Comparison of ENCODE assay signal across 8 cellular contexts in the genomic region with DNA sequence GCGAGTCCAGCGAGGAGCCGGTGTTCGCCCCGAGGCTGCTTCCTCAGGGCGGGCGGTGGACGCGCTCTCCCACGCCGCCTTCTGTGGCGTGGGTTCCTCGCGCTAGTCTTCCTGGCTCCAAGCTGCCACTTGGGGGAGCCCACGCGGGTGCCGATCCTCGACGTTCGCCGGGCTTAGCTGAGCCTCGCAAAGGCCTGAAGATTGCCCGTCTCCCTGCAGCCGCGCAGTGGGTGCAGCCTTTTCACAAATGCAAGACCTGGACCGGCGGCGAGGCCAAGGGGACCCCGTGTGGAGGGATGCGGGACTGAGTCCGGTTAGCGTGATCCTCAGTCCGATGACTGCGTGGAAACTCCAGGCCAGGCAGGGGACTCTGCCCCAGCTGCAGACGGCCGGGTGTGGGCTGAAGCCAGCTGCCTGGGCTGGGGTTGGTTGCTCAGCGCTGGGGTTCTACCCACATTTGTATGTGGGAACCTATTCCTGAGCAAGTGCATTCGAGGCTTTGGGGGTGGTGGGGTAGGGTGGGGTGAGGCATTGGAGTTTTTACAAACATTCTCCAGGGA. TPM values are rescaled to one million over a fixed set of nuclear protein-coding genes. Genes with fewer than 3 reads are reported as not detected.
DNase-seq lines count a peak whose midpoint lies in the region; ATAC-seq and TF ChIP-seq lines count a peak whose summit lies in the region.

No MANE protein-coding gene starts in this region.

- H3K36me3 ChIP-seq in osteoblast (ENCODE audit: insufficient read depth, low read length), result no peaks in the 10 kb centered on the region

- no peaks in the 10 kb centered on the region for H3K9me3 ChIP-seq in osteoblast (ENCODE audit: low read depth, low read length)

- H2AFZ ChIP-seq in osteoblast (ENCODE audit: low read length), result peak overlapping the region; percentile 74

- H3K79me2 ChIP-seq in osteoblast (ENCODE audit: insufficient read depth, low read length), result peaks cover 12% of the 10 kb centered on the region

- peak; percentile 45 for DNase-seq in AG08395 (ENCODE audit: low spot score)
- no peak for DNase-seq in GM12864 (ENCODE audit: low read depth)
- DNase-seq in SW480 (ENCODE audit: low spot score), result peak; percentile 86
- no peak for DNase-seq in epithelial cell of proximal tubule (ENCODE audit: low read depth)
- DNase-seq in osteoblast (ENCODE audit: insufficient read length, low spot score, missing footprints), result peak; percentile 94
- DNase-seq in stimulated activated CD4-positive, alpha-beta T cell treated with anti-CD3 and anti-CD28 coated beads, Interleukin-15, amount 100 ng/mL, for 24 hours, result no peak
- DNase-seq in NCI-H2171 treated with DMSO at 0.1 percent for 48 hours (lab: John Stamatoyannopoulos, UW), result no peak

- peaks cover 18% of the 10 kb centered on the region for H3K4me1 ChIP-seq in osteoblast (ENCODE audit: insufficient read depth, low read length)

- H3K4me2 ChIP-seq in osteoblast (ENCODE audit: insufficient read depth, low read length), result peak overlapping the region; percentile 87

- H3K27me3 ChIP-seq in osteoblast (ENCODE audit: insufficient read depth, low read length), result no peaks in the 10 kb centered on the region

- no peaks in the 10 kb centered on the region for H4K20me1 ChIP-seq in osteoblast (ENCODE audit: insufficient read depth, low read length)

- ATAC-seq in HG03342 (IDR thresholded peaks at IDR 0.05; ENCODE audit: unreplicated experiment), result peak; percentile 25

- H3K27ac ChIP-seq in osteoblast (ENCODE audit: low read depth, low read length), result peak overlapping the region; percentile 66

- H3K4me3 ChIP-seq in GM12864 (ENCODE audit: low read depth, low read length), result peak overlapping the region; percentile 50
- peak overlapping the region; percentile 62 for H3K4me3 ChIP-seq in epithelial cell of proximal tubule (ENCODE audit: low read depth, low read length)
- peak overlapping the region; percentile 70 for H3K4me3 ChIP-seq in osteoblast (ENCODE audit: insufficient read depth, low read length)

- peak; percentile 38 for TF ChIP-seq CTCF in GM12864 (IDR thresholded peaks at IDR 0.05; ENCODE audit: low read depth, low read length, missing control alignments)
- peak; percentile 46 for TF ChIP-seq CTCF in epithelial cell of proximal tubule (conservative IDR thresholded peaks at IDR 0.05; ENCODE audit: low read depth, low read length)
- no peak for TF ChIP-seq CTCF in osteoblast (IDR thresholded peaks at IDR 0.05; ENCODE audit: extremely low read depth, low read depth, low read length)

RNA-seq across cellular contexts. Expression of a gene that starts 16.6 kb away (rescaled TPM):
- total RNA-seq in epithelial cell of proximal tubule (26.3 and 26.9 TPM in 2 replicates), osteoblast (38.4 and 39.8 TPM in 2 replicates)

RNA-seq across cellular contexts. Expression of a gene that starts 45.6 kb away (rescaled TPM):
- total RNA-seq in epithelial cell of proximal tubule, result not detected in 2 replicates
- not detected in 2 replicates for total RNA-seq in osteoblast

RNA-seq across cellular contexts. Expression of a gene that starts 48.2 kb away (rescaled TPM):
- total RNA-seq in epithelial cell of proximal tubule (not detected in 2 replicates), osteoblast (not detected in 2 replicates)

Comparison
In these comparisons a context has a peak if more than half of its experiments do, and no peak if none do; other contexts are left out.
1. DNase-seq: peak in AG08395 (single experiment), SW480 (single experiment) and osteoblast (single experiment); none in GM12864 (single experiment), epithelial cell of proximal tubule (single experiment), stimulated activated CD4-positive, alpha-beta T cell treated with anti-CD3 and anti-CD28 coated beads, Interleukin-15, amount 100 ng/mL, for 24 hours (single experiment) and NCI-H2171 treated with DMSO at 0.1 percent for 48 hours (single experiment).
2. Peak in every context shown above with its lines, with median percentiles within 50 percentile points of each other: H3K4me3 ChIP-seq.